In genomic region chr7:151689196-151689971, GRCh38 we compare ENCODE assay signal across 12 cellular contexts.
DNase-seq lines count a peak whose midpoint lies in the region; ATAC-seq and TF ChIP-seq lines count a peak whose summit lies in the region.
"Had no signal": no experiment of that assay in that cellular context is flagged by ENCODE, and none has a peak within 500 bp of the region (broad histone marks: within the 10 kb centered on the region; RNA-seq: fewer than 3 reads in every experiment).

No MANE protein-coding gene starts in this region.

- H3K14ac ChIP-seq in IMR-90 (replicated peaks; ENCODE audit: low read depth, low read length), result 0 out of 2 replicates have a peak overlapping the region, but pooled peaks have one; percentile 29

- peak overlapping the region; percentile 89 for H2AK5ac ChIP-seq in IMR-90 (ENCODE audit: low read depth, low read length)

- H3K27me3 Mint-ChIP-seq in CD4-positive, alpha-beta T cell, result no peaks in the 10 kb centered on the region
- H3K27me3 Mint-ChIP-seq: memory B cell had no signal

- CTCF ChIA-PET in IMR-90 (lab: Yijun Ruan, JAX), result no interaction called here
- CTCF ChIA-PET in CD4-positive, alpha-beta T cell (lab: Charles Lee), result no interaction called here

- no peak for TF ChIP-seq CTCF in IMR-90 (conservative IDR thresholded peaks at IDR 0.05; ENCODE audit: low read depth, low read length)
- no peak for TF ChIP-seq CTCF in CD4-positive, alpha-beta T cell (IDR thresholded peaks at IDR 0.05)

- H4K8ac ChIP-seq in IMR-90 (ENCODE audit: low read depth in 2 of 2, low read length in 2 of 2), result peak overlapping the region in 1 of 2 experiments; percentile 21; a peak in 1 of 4 replicates

- intact Hi-C loops in IMR-90 (cut with micrococcal nuclease) (no loop called here), head of caudate nucleus (cut with DNase I) (no loop called here), posterior vena cava (cut with DNase I) (no loop called here)
- intact Hi-C loops in CD4-positive, alpha-beta T cell (cut with DNase I, micrococcal nuclease), result no loop called here

- H2BK15ac ChIP-seq in IMR-90 (ENCODE audit: low read depth, low read length), result peak overlapping the region; percentile 98; the same call in 2 of the 3 replicates

- peaks cover 17% of the 10 kb centered on the region for H3K9me1 ChIP-seq in IMR-90 (ENCODE audit: insufficient read depth, low read length)

- peak overlapping the region; percentile 40 for H2BK20ac ChIP-seq in IMR-90 (ENCODE audit: low read depth, low read length)

- H3K4me2 ChIP-seq in IMR-90 (ENCODE audit: low read depth, low read length), result no peak overlapping the region

- H3K9me3 ChIP-seq in IMR-90 (ENCODE audit: control insufficient read depth, insufficient read depth, low read length), result no peaks in the 10 kb centered on the region
- no peaks in the 10 kb centered on the region for H3K9me3 ChIP-seq in CD4-positive, alpha-beta T cell (ENCODE audit: control insufficient read depth, low read length)
- H3K9me3 ChIP-seq: thoracic aorta had no signal

- H3K18ac ChIP-seq in IMR-90 (ENCODE audit: low read depth, low read length), result no peak overlapping the region

- DNase-seq in IMR-90 (no peak), NCI-H748 treated with DMSO at 0.1 percent for 48 hours (lab: John Stamatoyannopoulos, UW) (peak; percentile 53), head of caudate nucleus (peak in 33 of 42 donors; percentile 29 to 79 (median 57)), posterior vena cava (ENCODE audit: low spot score) (peak; percentile 68)
- no peak for DNase-seq in CD4-positive, alpha-beta T cell
- DNase-seq: NCI-H1930, T-helper 9 cell had no signal

- H3K36me3 Mint-ChIP-seq in CD4-positive, alpha-beta T cell (ENCODE audit: low read depth), result no peaks in the 10 kb centered on the region

- H4K20me1 ChIP-seq in IMR-90 (ENCODE audit: insufficient read depth, low read length), result no peaks in the 10 kb centered on the region

- no peak overlapping the region for H3K27ac Mint-ChIP-seq in CD4-positive, alpha-beta T cell
- H3K27ac Mint-ChIP-seq: memory B cell had no signal

- dilution Hi-C loops in IMR-90 (cut with HindIII; ENCODE audit: low sequenced_read_pairs, unreplicated experiment), result no loop called here

- no peaks in the 10 kb centered on the region for H3K9me3 Mint-ChIP-seq in CD4-positive, alpha-beta T cell
- H3K9me3 Mint-ChIP-seq: memory B cell had no signal

- H3K27ac ChIP-seq in IMR-90 (ENCODE audit: insufficient read depth, low read length), result no peak overlapping the region
- no peak overlapping the region for H3K27ac ChIP-seq in CD4-positive, alpha-beta T cell (ENCODE audit: low read depth, low read length)

- peaks cover 33% of the 10 kb centered on the region for H3K4me1 ChIP-seq in IMR-90 (ENCODE audit: control insufficient read depth, insufficient read depth, low read length)

- no peaks in the 10 kb centered on the region for H3K4me1 Mint-ChIP-seq in CD4-positive, alpha-beta T cell (ENCODE audit: low read depth)
- H3K4me1 Mint-ChIP-seq: memory B cell had no signal

- ATAC-seq in IMR-90 (ENCODE audit: low read depth), result no peak
- ATAC-seq in HG03520 (IDR thresholded peaks at IDR 0.05; ENCODE audit: unreplicated experiment), result no peak
- no peak for ATAC-seq in GM21423 (IDR thresholded peaks at IDR 0.05; ENCODE audit: unreplicated experiment)
- no peak for ATAC-seq in CD4-positive, alpha-beta T cell (ENCODE audit: poor library complexity)
- no peak for ATAC-seq in GM18519 (IDR thresholded peaks at IDR 0.05; ENCODE audit: low FRiP score, unreplicated experiment)

- H3K36me3 ChIP-seq in IMR-90 (ENCODE audit: control insufficient read depth, insufficient read depth, low read length), result no peaks in the 10 kb centered on the region
- H3K36me3 ChIP-seq: thoracic aorta had no signal

- H2BK120ac ChIP-seq in IMR-90 (ENCODE audit: low read depth, low read length), result peak overlapping the region; percentile 98

- peak overlapping the region; percentile 35 for H3K4ac ChIP-seq in IMR-90 (ENCODE audit: low read depth, low read length)

- H3K27me3 ChIP-seq in IMR-90 (ENCODE audit: control insufficient read depth, insufficient read depth, low read length), result no peaks in the 10 kb centered on the region
- H3K27me3 ChIP-seq in CD4-positive, alpha-beta T cell (ENCODE audit: control insufficient read depth, insufficient read depth, low read length), result no peaks in the 10 kb centered on the region

- no peak overlapping the region for H3K4me3 ChIP-seq in IMR-90 (ENCODE audit: insufficient read depth, low read depth, low read length)
- H3K4me3 ChIP-seq: thoracic aorta had no signal

- no peak overlapping the region for H3K9ac ChIP-seq in IMR-90 (ENCODE audit: low read depth, low read length)

- POLR2A ChIA-PET in IMR-90 (lab: Charles Lee; ENCODE audit: unreplicated experiment), result no interaction called here
- POLR2A ChIA-PET in CD4-positive, alpha-beta T cell (lab: Charles Lee), result no interaction called here

- no peak overlapping the region for H2AFZ ChIP-seq in IMR-90 (replicated peaks; ENCODE audit: low read length, poor library complexity)

- no peak overlapping the region for H2BK5ac ChIP-seq in IMR-90 (ENCODE audit: low read depth, low read length, poor library complexity, severe bottlenecking)

- H3K79me1 ChIP-seq in IMR-90 (ENCODE audit: low read depth in 1 of 2, low read length in 2 of 2), result peaks cover 3% of the 10 kb centered on the region in 2 experiments; a peak in 1 of 4 replicates

- H3K4me3 Mint-ChIP-seq in CD4-positive, alpha-beta T cell, result no peak overlapping the region
- H3K4me3 Mint-ChIP-seq: memory B cell had no signal

- H4K91ac ChIP-seq in IMR-90 (ENCODE audit: insufficient read depth, low read depth, low read length), result peak overlapping the region; percentile 40

- in situ Hi-C loops in IMR-90 (cut with MboI; ENCODE audit: low sequenced_read_pairs), result no loop called here

- TF ChIP-seq RAD21 in IMR-90 (IDR thresholded peaks at IDR 0.05; ENCODE audit: low read length), result no peak

- no peak for TF ChIP-seq POLR2A in IMR-90 (IDR thresholded peaks at IDR 0.05; ENCODE audit: low read depth, low read length)

- no CpG with 5 or more reads among the region's 22 CpGs for WGBS in IMR-90 (ENCODE audit: extremely low coverage in 2 of 2, insufficient read length in 1 of 2), 2 experiments

- H4K5ac ChIP-seq in IMR-90 (ENCODE audit: low read depth, low read length), result no peak overlapping the region

- H3K56ac ChIP-seq in IMR-90 (ENCODE audit: extremely low read depth, insufficient read depth, low read length), result peak overlapping the region; percentile 27; the same call in 1 of the 2 replicates

- peak overlapping the region; percentile 18 for H2AK9ac ChIP-seq in IMR-90 (replicated peaks; ENCODE audit: low read depth, low read length, poor library complexity)

- H3K23ac ChIP-seq in IMR-90 (ENCODE audit: low read depth, low read length), result no peak overlapping the region

- no TSS peak for BruUV-seq in IMR-90 (replicated peaks; lab: Mats Ljungman, UMichigan)

TF ChIP-seq in IMR-90, 13 proteins besides CTCF, POLR2A, EP300 and RAD21:
- TF ChIP-seq NFE2L2 (IDR thresholded peaks at IDR 0.05; ENCODE audit: low read depth, low read length) (no peak), RFX5 (IDR thresholded peaks at IDR 0.05; ENCODE audit: low read depth, low read length) (no peak), CEBPB (IDR thresholded peaks at IDR 0.05; ENCODE audit: low read depth, low read length) (no peak), USF2 (IDR thresholded peaks at IDR 0.05; ENCODE audit: low read depth, low read length) (no peak), MAZ (IDR thresholded peaks at IDR 0.05; ENCODE audit: borderline replicate concordance, low read depth, low read length) (no peak), MXI1 (IDR thresholded peaks at IDR 0.05; ENCODE audit: borderline replicate concordance, low read depth, low read length) (no peak), CHD1 (IDR thresholded peaks at IDR 0.05; ENCODE audit: low read depth, low read length) (no peak), MAFK (IDR thresholded peaks at IDR 0.05; ENCODE audit: low read depth, low read length) (no peak), RCOR1 (IDR thresholded peaks at IDR 0.05; ENCODE audit: insufficient replicate concordance, low read length) (no peak)

Comparison
In these comparisons a context has a peak if more than half of its experiments do, and no peak if none do; other contexts are left out.
1. DNase-seq: peak in NCI-H748 treated with DMSO at 0.1 percent for 48 hours (single experiment), head of caudate nucleus (33 of 42) and posterior vena cava (single experiment); none in IMR-90 (single experiment) and CD4-positive, alpha-beta T cell (0 of 10).